ENCODE assay signal across 23 cellular contexts in the genomic region with DNA sequence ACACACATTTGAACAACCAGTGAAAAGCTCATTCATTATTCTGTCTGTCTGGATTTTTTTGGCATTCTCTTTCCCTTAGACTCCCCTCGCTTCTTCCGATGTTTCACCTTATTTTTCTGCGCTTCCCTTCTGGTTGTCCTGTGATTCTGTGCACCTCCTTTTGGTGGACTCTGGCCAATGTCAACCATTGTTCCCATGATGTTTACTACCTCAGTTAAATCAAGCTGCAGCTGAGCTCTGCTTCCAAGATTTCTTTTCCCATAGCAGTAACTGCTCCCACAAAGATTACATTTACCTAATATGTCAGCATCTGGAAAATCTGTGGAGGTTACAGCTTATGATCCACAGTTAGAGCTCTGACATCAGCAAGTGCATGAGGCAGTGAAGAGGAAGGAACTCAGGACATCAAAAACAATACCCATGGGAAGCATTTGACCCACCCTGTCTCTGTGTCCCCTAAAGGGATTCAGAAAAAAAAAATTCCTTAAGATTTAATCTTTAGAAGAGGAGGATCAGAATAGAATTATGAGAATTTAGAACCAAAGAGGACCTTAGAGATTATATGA.
DNase-seq lines count a peak whose midpoint lies in the region; ATAC-seq, FAIRE-seq and TF ChIP-seq lines count a peak whose summit lies in the region.
"Had no signal": no experiment of that assay in that cellular context is flagged by ENCODE, and none has a peak within 500 bp of the region (broad histone marks: within the 10 kb centered on the region; RNA-seq: fewer than 3 reads in every experiment).

No MANE protein-coding gene starts in this region.

- H3K4me3 Mint-ChIP-seq in brain: no peak overlapping the region
- H3K4me3 Mint-ChIP-seq: CD4-positive, alpha-beta T cell had no signal

- TF ChIP-seq CTCF in brain (conservative IDR thresholded peaks at IDR 0.05): no peak

- no peaks in the 10 kb centered on the region for H3K27me3 Mint-ChIP-seq in brain
- H3K27me3 Mint-ChIP-seq: CD4-positive, alpha-beta T cell had no signal

- DNase-seq in NCI-H2171 treated with DMSO at 0.1 percent for 48 hours (lab: John Stamatoyannopoulos, UW) (peak; percentile 46), NCI-H2171 (lab: John Stamatoyannopoulos, UW) (no peak), H54 (ENCODE audit: insufficient read length, low spot score) (no peak), left kidney (ENCODE audit: low read depth, low spot score) (peak; percentile 13), urothelium cell line (ENCODE audit: low spot score) (no peak)
- DNase-seq: ACHN; CD4-positive, alpha-beta T cell; COR-L47; DMS79 treated with DMSO at 0.1 percent for 48 hours; GM23248; Karpas-422; NCI-H187 treated with DMSO at 0.1 percent for 48 hours; NCI-H2107; NCI-H2227 treated with DMSO at 0.1 percent for 48 hours; NCI-H524 treated with DMSO at 0.1 percent for 48 hours; NCI-H82; OCI-M1 had no signal

- H3K9me3 Mint-ChIP-seq in brain: no peaks in the 10 kb centered on the region

- H3K36me3 Mint-ChIP-seq in brain: no peaks in the 10 kb centered on the region

- FAIRE-seq in H54 (lab: Jason Lieb, UNC): peak; percentile 60
- no peak for FAIRE-seq in urothelium cell line (lab: Jason Lieb, UNC)
- FAIRE-seq: GM12878, RCC 7860 had no signal

- H3K4me1 Mint-ChIP-seq in brain: peaks cover 12% of the 10 kb centered on the region

- H3K27ac Mint-ChIP-seq in brain: peak overlapping the region in 3 of 5 experiments; percentile 10 to 65 (median 63)
- H3K27ac Mint-ChIP-seq: CD4-positive, alpha-beta T cell had no signal

- no peak for ATAC-seq in GM21786 (IDR thresholded peaks at IDR 0.05; ENCODE audit: unreplicated experiment)
- no peak for ATAC-seq in HG03139 (IDR thresholded peaks at IDR 0.05; ENCODE audit: unreplicated experiment)
- ATAC-seq: GM12878, HCT116 had no signal

- TF ChIP-seq POLR2A in H54 (IDR thresholded peaks at IDR 0.05; ENCODE audit: low read depth, low read length): no peak

Comparison
In these comparisons a context has a peak if more than half of its experiments do, and no peak if none do; other contexts are left out.
1. DNase-seq: peak in NCI-H2171 treated with DMSO at 0.1 percent for 48 hours (single experiment) and left kidney (single experiment); none in NCI-H2171 (single experiment), H54 (single experiment) and urothelium cell line (single experiment).